ENCODE assay signal across 9 cellular contexts in genomic region chr12:106030210-106031175, GRCh38.
A peak's percentile ranks its signal among the peaks of the same experiment; 100 is the strongest.
DNase-seq lines count a peak whose midpoint lies in the region; ATAC-seq and TF ChIP-seq lines count a peak whose summit lies in the region.
"Had no signal": no experiment of that assay in that cellular context is flagged by ENCODE, and none has a peak within 500 bp of the region (broad histone marks: within the 10 kb centered on the region; RNA-seq: fewer than 3 reads in every experiment).

No MANE protein-coding gene starts in this region.

- H3K4me2 ChIP-seq in skeletal muscle satellite cell (ENCODE audit: low read length) = peak overlapping the region; percentile 78

- H3K9me3 ChIP-seq in skeletal muscle satellite cell (replicated peaks; ENCODE audit: low read length) (no peaks in the 10 kb centered on the region), spleen (no peaks in the 10 kb centered on the region)

- intact Hi-C loops in spleen (cut with DNase I; ENCODE audit: low total_unique reads) = no loop called here

- ATAC-seq in GM21447 (IDR thresholded peaks at IDR 0.05; ENCODE audit: unreplicated experiment) (peak; percentile 55), HG02610 (IDR thresholded peaks at IDR 0.05; ENCODE audit: unreplicated experiment) (no peak), GM21515 (IDR thresholded peaks at IDR 0.05; ENCODE audit: unreplicated experiment) (no peak)

- H3K36me3 ChIP-seq in skeletal muscle satellite cell (ENCODE audit: insufficient read depth, low read length) (no peaks in the 10 kb centered on the region), spleen (no peaks in the 10 kb centered on the region)

- peak overlapping the region; percentile 78 for H3K9ac ChIP-seq in skeletal muscle satellite cell (ENCODE audit: low read depth, low read length)

- no peak for TF ChIP-seq POLR2A in spleen (IDR thresholded peaks at IDR 0.05)

- DNase-seq in NOMO-1 treated with dmso at 0.1 percent for 144 hours (lab: John Stamatoyannopoulos, UW; ENCODE audit: unreplicated experiment) (peak; percentile 52), dermis microvascular lymphatic vessel endothelial cell (ENCODE audit: low read depth in 2 of 2) (peak; percentile 85 to 86), spleen (no peak)
- DNase-seq: immature natural killer cell, NCI-H2029 had no signal

- no peak for TF ChIP-seq CTCF in spleen (IDR thresholded peaks at IDR 0.05 in 8 of 11, conservative IDR thresholded peaks at IDR 0.05 in 3 of 11)

- H3K27me3 ChIP-seq in skeletal muscle satellite cell (ENCODE audit: control insufficient read depth, insufficient read depth, low read length) (no peaks in the 10 kb centered on the region), spleen (replicated peaks in 1 of 7) (peaks cover 0 to 23% (median 0%) of the 10 kb centered on the region in 7 donors)

- WGBS in spleen, 5 donors = 40 to 55% (median 48%) methylated on average over 12 of the region's 12 CpGs

- no peak overlapping the region for H3K27ac ChIP-seq in spleen

- H3K4me1 ChIP-seq in skeletal muscle satellite cell (ENCODE audit: control insufficient read depth, insufficient read depth, low read length) (peaks cover 32% of the 10 kb centered on the region), spleen (no peaks in the 10 kb centered on the region)

- H3K4me3 ChIP-seq in skeletal muscle satellite cell (ENCODE audit: low read length) = peak overlapping the region; percentile 49
- no peak overlapping the region for H3K4me3 ChIP-seq in spleen
